In genomic region chr3:59542276-59542675, GRCh38 we compare ENCODE assay signal across 12 cellular contexts.
"Had no signal": no experiment of that assay in that cellular context is flagged by ENCODE, and none has a peak within 500 bp of the region (broad histone marks: within the 10 kb centered on the region; RNA-seq: fewer than 3 reads in every experiment).

No MANE protein-coding gene starts in this region.

- H3K4me1 ChIP-seq: foreskin keratinocyte, sigmoid colon had no signal

- H3K27ac Mint-ChIP-seq: activated CD8-positive, alpha-beta T cell treated with anti-CD3 and anti-CD28 coated beads for 36 hours; natural killer cell treated with Interleukin-12 subunit alpha and Interleukin-12 subunit beta and Interleukin-15 and Interleukin-18, amount 100 ng/mL, for 72 hours; T-cell had no signal

- H3K4me3 ChIP-seq: sigmoid colon had no signal

- H3K27ac ChIP-seq: foreskin keratinocyte, sigmoid colon had no signal

- H3K4me3 Mint-ChIP-seq: activated CD8-positive, alpha-beta T cell treated with anti-CD3 and anti-CD28 coated beads for 36 hours; natural killer cell treated with Interleukin-12 subunit alpha and Interleukin-12 subunit beta and Interleukin-15 and Interleukin-18, amount 100 ng/mL, for 72 hours; T-cell had no signal

- H3K36me3 Mint-ChIP-seq: natural killer cell treated with Interleukin-12 subunit alpha and Interleukin-12 subunit beta and Interleukin-15 and Interleukin-18, amount 100 ng/mL, for 72 hours; T-cell had no signal

- H3K27me3 ChIP-seq: foreskin keratinocyte, sigmoid colon had no signal

- DNase-seq: activated CD8-positive, alpha-beta memory T cell treated with anti-CD3 and anti-CD28 coated beads, Interleukin-2, amount 50 U/mL, for 4 hours; activated CD8-positive, alpha-beta T cell treated with anti-CD3 and anti-CD28 coated beads for 36 hours; activated naive CD4-positive, alpha-beta T cell; foreskin keratinocyte; head of caudate nucleus; sigmoid colon; stimulated activated CD4-positive, alpha-beta T cell treated with anti-CD3 and anti-CD28 coated beads, Interleukin-12 subunit alpha, Interleukin-12 subunit beta, amount 100 ng/mL, for 4 hours; stimulated activated naive CD4-positive, alpha-beta T cell treated with Interleukin-2 at 50 U/mL for 16 hours; T-cell had no signal

- H3K36me3 ChIP-seq: sigmoid colon had no signal

- H3K9me3 ChIP-seq: sigmoid colon had no signal

- ATAC-seq: activated CD4-positive, CD25-positive, alpha-beta regulatory T cell treated with anti-CD3 and anti-CD28 coated beads, Interleukin-2, amount 50 U/mL, for 24 hours; activated CD8-positive, alpha-beta T cell treated with anti-CD3 and anti-CD28 coated beads for 36 hours; foreskin keratinocyte; natural killer cell treated with Interleukin-12 subunit alpha and Interleukin-12 subunit beta and Interleukin-15 and Interleukin-18, amount 100 ng/mL, for 72 hours had no signal

- H3K27me3 Mint-ChIP-seq: activated CD8-positive, alpha-beta T cell treated with anti-CD3 and anti-CD28 coated beads for 36 hours had no signal

- H3K9me3 Mint-ChIP-seq: activated CD8-positive, alpha-beta T cell treated with anti-CD3 and anti-CD28 coated beads for 36 hours; natural killer cell treated with Interleukin-12 subunit alpha and Interleukin-12 subunit beta and Interleukin-15 and Interleukin-18, amount 100 ng/mL, for 72 hours; T-cell had no signal

- FAIRE-seq: colon had no signal
